In the genomic region with DNA sequence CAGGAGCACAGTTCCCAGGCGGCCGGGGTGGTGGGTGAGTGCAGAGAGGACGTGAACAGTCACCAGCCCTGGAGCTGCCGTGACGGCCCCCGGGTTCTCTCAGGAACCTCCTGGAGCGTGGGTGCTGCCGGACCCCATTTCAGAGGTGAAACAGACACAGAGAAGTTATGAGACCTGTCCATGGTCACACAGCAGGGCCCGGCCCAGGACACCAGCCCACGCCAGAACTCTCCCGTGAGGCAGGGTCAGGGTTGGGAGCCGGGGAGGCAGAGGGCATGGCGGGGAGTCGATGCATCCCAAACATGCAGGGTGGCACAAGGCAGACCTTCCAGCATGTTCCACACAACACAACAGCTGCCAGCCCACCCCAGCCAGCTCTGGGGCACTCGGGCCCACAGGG, we compare ENCODE assay signal across 21 cellular contexts. TPM values are rescaled to one million over a fixed set of nuclear protein-coding genes. Genes with fewer than 3 reads are reported as not detected.
"Had no signal": no experiment of that assay in that cellular context is flagged by ENCODE, and none has a peak within 500 bp of the region (broad histone marks: within the 10 kb centered on the region; RNA-seq: fewer than 3 reads in every experiment).

No MANE protein-coding gene starts in this region.

- H3K4me3 Mint-ChIP-seq: activated CD4-positive, alpha-beta T cell treated with anti-CD3 and anti-CD28 coated beads, Interleukin-2, amount 10 ng/mL, durations not matched to agents 7 days and 5 days; activated naive CD8-positive, alpha-beta T cell; endodermal cell; stimulated activated memory B cell treated with anti-CD40 and anti-IgM and Interleukin-4, amounts not matched to agents 10 μg/mL and 1 μg/mL and 100 μg/mL, for 72 hours; T-helper 1 cell treated with Interleukin-12 subunit alpha and Interleukin-12 subunit beta and Interleukin-4 antibody, amounts not matched to agents 30 μg/mL and 1 μg/mL, for 36 hours had no signal

- H3K4me3 ChIP-seq: ovary, psoas muscle, right lobe of liver, upper lobe of right lung had no signal

- H3K9me3 Mint-ChIP-seq: activated CD4-positive, alpha-beta T cell treated with anti-CD3 and anti-CD28 coated beads, Interleukin-2, amount 10 ng/mL, durations not matched to agents 7 days and 5 days; endodermal cell; stimulated activated memory B cell treated with anti-CD40 and anti-IgM and Interleukin-4, amounts not matched to agents 10 μg/mL and 1 μg/mL and 100 μg/mL, for 72 hours; T-helper 1 cell treated with Interleukin-12 subunit alpha and Interleukin-12 subunit beta and Interleukin-4 antibody, amounts not matched to agents 30 μg/mL and 1 μg/mL, for 36 hours had no signal

- ATAC-seq: activated CD4-positive, CD25-positive, alpha-beta regulatory T cell treated with anti-CD3 and anti-CD28 coated beads, Interleukin-2, amount 50 U/mL, for 24 hours; psoas muscle; right lobe of liver; upper lobe of right lung had no signal

- H3K27ac ChIP-seq: epithelial cell of prostate, ovary, psoas muscle, right lobe of liver, upper lobe of right lung had no signal

- H3K4me1 Mint-ChIP-seq: activated CD4-positive, alpha-beta T cell treated with anti-CD3 and anti-CD28 coated beads, Interleukin-2, amount 10 ng/mL, durations not matched to agents 7 days and 5 days; endodermal cell had no signal

- H3K27me3 ChIP-seq: ovary had no signal

- H3K9me3 ChIP-seq: ovary, psoas muscle, right lobe of liver, upper lobe of right lung had no signal

- H3K27ac Mint-ChIP-seq: activated CD4-positive, alpha-beta T cell treated with anti-CD3 and anti-CD28 coated beads, Interleukin-2, amount 10 ng/mL, durations not matched to agents 7 days and 5 days; activated naive CD8-positive, alpha-beta T cell; endodermal cell; T-helper 1 cell treated with Interleukin-12 subunit alpha and Interleukin-12 subunit beta and Interleukin-4 antibody, amounts not matched to agents 30 μg/mL and 1 μg/mL, for 36 hours had no signal

- DNase-seq: activated CD4-positive, alpha-beta T cell treated with anti-CD3 and anti-CD28 coated beads, Interleukin-2, amount 10 ng/mL, durations not matched to agents 7 days and 5 days; activated CD8-positive, alpha-beta memory T cell treated with anti-CD3 and anti-CD28 coated beads, Interleukin-2, amount 50 U/mL, for 48 hours; activated effector memory CD4-positive, alpha-beta T cell treated with Interleukin-2 at 50 U/mL for 16 hours; activated T-cell treated with anti-CD3 and anti-CD28 coated beads, Interleukin-2, amount 50 U/mL, for 48 hours; endodermal cell; foreskin fibroblast; mammary epithelial cell; midbrain; psoas muscle; small intestine; stimulated activated CD4-positive, alpha-beta T cell treated with anti-CD3 and anti-CD28 coated beads, Interleukin-4, amount 100 ng/mL, for 24 hours; upper lobe of right lung had no signal

- H3K36me3 Mint-ChIP-seq: activated naive CD8-positive, alpha-beta T cell; stimulated activated memory B cell treated with anti-CD40 and anti-IgM and Interleukin-4, amounts not matched to agents 10 μg/mL and 1 μg/mL and 100 μg/mL, for 72 hours had no signal

- H3K36me3 ChIP-seq: ovary, right lobe of liver, upper lobe of right lung had no signal

RNA-seq across cellular contexts. Expression of gene PVALEF, which starts 3.8 kb away (rescaled TPM):
- total RNA-seq: activated CD4-positive, alpha-beta T cell treated with anti-CD3 and anti-CD28 coated beads, Interleukin-2, amount 10 ng/mL, durations not matched to agents 7 days and 5 days; cardiac septum; endodermal cell; glomerular endothelial cell; mammary epithelial cell; ovary; psoas muscle; right lobe of liver; upper lobe of right lung had no signal
